Comparison of ENCODE assay signal across 17 cellular contexts in genomic region chrX:103734125-103734760, GRCh38. TPM values are rescaled to one million over a fixed set of nuclear protein-coding genes. Genes with fewer than 3 reads are reported as not detected.
DNase-seq lines count a peak whose midpoint lies in the region; ATAC-seq and TF ChIP-seq lines count a peak whose summit lies in the region.
"Had no signal": no experiment of that assay in that cellular context is flagged by ENCODE, and none has a peak within 500 bp of the region (broad histone marks: within the 10 kb centered on the region; RNA-seq: fewer than 3 reads in every experiment).

No MANE protein-coding gene starts in this region.

- H3K9me3 ChIP-seq in fibroblast of lung (ENCODE audit: control insufficient read depth, insufficient read depth, low read depth, low read length) (no peaks in the 10 kb centered on the region), gastrocnemius medialis (no peaks in the 10 kb centered on the region)
- H3K9me3 ChIP-seq: BLaER1, ovary had no signal

- no peak overlapping the region for H3K9ac ChIP-seq in fibroblast of lung (ENCODE audit: insufficient read depth, low read length)
- H3K9ac ChIP-seq: BLaER1 had no signal

- no peak overlapping the region for H2AFZ ChIP-seq in fibroblast of lung (ENCODE audit: low read length)

- H3K27me3 ChIP-seq in fibroblast of lung (ENCODE audit: control insufficient read depth, insufficient read depth, low read length), result no peaks in the 10 kb centered on the region
- peaks cover 0 to 4% (median 0%) of the 10 kb centered on the region in 3 donors for H3K27me3 ChIP-seq in gastrocnemius medialis
- H3K27me3 ChIP-seq: BLaER1, ovary had no signal

- H3K36me3 Mint-ChIP-seq in type B pancreatic cell, result no peaks in the 10 kb centered on the region
- H3K36me3 Mint-ChIP-seq: stimulated activated naive B cell treated with anti-CD40 and anti-IgM and Interleukin-4, amounts not matched to agents 10 μg/mL and 1 μg/mL and 100 μg/mL, for 72 hours had no signal

- ATAC-seq in GM19397 (IDR thresholded peaks at IDR 0.05; ENCODE audit: unreplicated experiment), result no peak
- no peak for ATAC-seq in gastrocnemius medialis
- ATAC-seq: stimulated activated naive B cell treated with anti-CD40 and anti-IgM and Interleukin-4, amounts not matched to agents 10 μg/mL and 1 μg/mL and 100 μg/mL, for 72 hours had no signal

- peaks cover 12% of the 10 kb centered on the region for H3K4me1 Mint-ChIP-seq in type B pancreatic cell (ENCODE audit: unreplicated experiment)

- H3K4me2 ChIP-seq in fibroblast of lung (ENCODE audit: extremely low read depth, insufficient read depth, low read length), result no peak overlapping the region
- H3K4me2 ChIP-seq: BLaER1 had no signal

- in situ Hi-C loops in GM13977 (cut with MboI; ENCODE audit: low pct_unique_long_range_greater_than_20kb, low sequenced_read_pairs, unreplicated experiment) (no loop called here), gastrocnemius medialis (cut with MboI; ENCODE audit: low sequenced_read_pairs in 4 of 4) (no loop called here)

- TF ChIP-seq CTCF in fibroblast of lung (conservative IDR thresholded peaks at IDR 0.05 in 1 of 2, IDR thresholded peaks at IDR 0.05 in 1 of 2; ENCODE audit: low read depth in 1 of 2, low read length in 2 of 2) (no peak), type B pancreatic cell (conservative IDR thresholded peaks at IDR 0.05) (no peak), GM13977 (IDR thresholded peaks at IDR 0.05; ENCODE audit: extremely low read depth, insufficient read depth, missing control alignments) (no peak), gastrocnemius medialis (IDR thresholded peaks at IDR 0.05 in 4 of 5, conservative IDR thresholded peaks at IDR 0.05 in 1 of 5) (no peak)

- H3K36me3 ChIP-seq in fibroblast of lung (ENCODE audit: control insufficient read depth, insufficient read depth, low read length) (no peaks in the 10 kb centered on the region), gastrocnemius medialis (no peaks in the 10 kb centered on the region)
- H3K36me3 ChIP-seq: BLaER1, ovary had no signal

- H3K4me3 Mint-ChIP-seq in type B pancreatic cell, result no peak overlapping the region
- H3K4me3 Mint-ChIP-seq: dendritic cell treated with granulocyte-macrophage colony-stimulating factor and Interleukin-4, amounts not matched to agents 40 ng/mL and 50 ng/mL, for 4 days; stimulated activated naive B cell treated with anti-CD40 and anti-IgM and Interleukin-4, amounts not matched to agents 10 μg/mL and 1 μg/mL and 100 μg/mL, for 72 hours had no signal

- DNase-seq in stimulated activated CD4-positive, alpha-beta T cell treated with anti-CD3 and anti-CD28 coated beads, Interleukin-4, amount 100 ng/mL, for 48 hours (ENCODE audit: low read depth in 2 of 2), result peak; percentile 6
- no peak for DNase-seq in stimulated activated CD4-positive, alpha-beta T cell treated with anti-CD3 and anti-CD28 coated beads, Interleukin-4, amount 100 ng/mL, for 1 hour
- DNase-seq in RPMI8226 (peak; percentile 50), fibroblast of lung (ENCODE audit: low read depth in 2 of 2) (peak; percentile 8 to 45), type B pancreatic cell (ENCODE audit: extremely low spot score, unreplicated experiment) (no peak), GM13977 (ENCODE audit: low spot score) (no peak), gastrocnemius medialis (no peak)
- DNase-seq: activated CD8-positive, alpha-beta memory T cell treated with anti-CD3 and anti-CD28 coated beads for 24 hours; amniotic stem cell; foreskin melanocyte; ovary; stimulated activated naive B cell treated with anti-CD40 and anti-IgM and Interleukin-4, amounts not matched to agents 10 μg/mL and 1 μg/mL and 100 μg/mL, for 72 hours had no signal

- intact Hi-C loops in gastrocnemius medialis (cut with DNase I; ENCODE audit: low total_unique reads), result no loop called here

- H3K9me3 Mint-ChIP-seq in type B pancreatic cell, result no peaks in the 10 kb centered on the region
- H3K9me3 Mint-ChIP-seq: dendritic cell treated with granulocyte-macrophage colony-stimulating factor and Interleukin-4, amounts not matched to agents 40 ng/mL and 50 ng/mL, for 4 days; stimulated activated naive B cell treated with anti-CD40 and anti-IgM and Interleukin-4, amounts not matched to agents 10 μg/mL and 1 μg/mL and 100 μg/mL, for 72 hours had no signal

- no peak overlapping the region for H3K27ac ChIP-seq in fibroblast of lung (ENCODE audit: insufficient read depth, low read length)
- no peak overlapping the region for H3K27ac ChIP-seq in gastrocnemius medialis
- H3K27ac ChIP-seq: BLaER1, ovary had no signal

- TF ChIP-seq POLR2A in gastrocnemius medialis (IDR thresholded peaks at IDR 0.05), result no peak

- H3K27me3 Mint-ChIP-seq in type B pancreatic cell, result peaks cover 19% of the 10 kb centered on the region
- H3K27me3 Mint-ChIP-seq: dendritic cell treated with granulocyte-macrophage colony-stimulating factor and Interleukin-4, amounts not matched to agents 40 ng/mL and 50 ng/mL, for 4 days had no signal

- H4K20me1 ChIP-seq in fibroblast of lung (ENCODE audit: control insufficient read depth, extremely low read depth, insufficient read depth, low read length), result no peaks in the 10 kb centered on the region
- H4K20me1 ChIP-seq: BLaER1 had no signal

- H3K79me2 ChIP-seq in fibroblast of lung (ENCODE audit: control insufficient read depth, insufficient read depth, low read length), result no peaks in the 10 kb centered on the region

- H3K27ac Mint-ChIP-seq in type B pancreatic cell, result no peak overlapping the region
- H3K27ac Mint-ChIP-seq: dendritic cell treated with granulocyte-macrophage colony-stimulating factor and Interleukin-4, amounts not matched to agents 40 ng/mL and 50 ng/mL, for 4 days; stimulated activated naive B cell treated with anti-CD40 and anti-IgM and Interleukin-4, amounts not matched to agents 10 μg/mL and 1 μg/mL and 100 μg/mL, for 72 hours had no signal

- H3K4me1 ChIP-seq in fibroblast of lung (ENCODE audit: control insufficient read depth, extremely low read depth, insufficient read depth, low read length) (peaks cover 8% of the 10 kb centered on the region), gastrocnemius medialis (no peaks in the 10 kb centered on the region)
- H3K4me1 ChIP-seq: BLaER1 had no signal

- no peak overlapping the region for H3K4me3 ChIP-seq in fibroblast of lung (replicated peaks in 1 of 4; ENCODE audit: control extremely low read depth in 1 of 4, insufficient read depth in 1 of 4, low read depth in 3 of 4, low read length in 4 of 4)
- no peak overlapping the region for H3K4me3 ChIP-seq in gastrocnemius medialis
- H3K4me3 ChIP-seq: BLaER1, ovary had no signal

RNA-seq across cellular contexts. Expression of gene TMEM31, which starts 23.5 kb away (rescaled TPM):
- not detected in 2 replicates for total RNA-seq in fibroblast of lung
- 0.10 TPM in 1 of 2 replicates, not detected in the other for polyA plus RNA-seq in fibroblast of lung
- not detected in 2 replicates for polyA plus RNA-seq in fibroblast of lung (2012)
- polyA minus RNA-seq in fibroblast of lung (ENCODE audit: low replicate concordance), result not detected in 2 replicates
- 0.87 TPM in 1 of 2 replicates, not detected in the other for total RNA-seq in type B pancreatic cell (ENCODE audit: low replicate concordance)
- total RNA-seq in gastrocnemius medialis, result not detected
- total RNA-seq: Daoy, HT1080 had no signal

RNA-seq across cellular contexts. Expression of gene PLP1, which starts 42.4 kb away (rescaled TPM):
- total RNA-seq in fibroblast of lung (0.17 TPM in 1 of 2 replicates, not detected in the other), type B pancreatic cell (ENCODE audit: low replicate concordance) (0.64 and 55.3 TPM in 2 replicates), gastrocnemius medialis (1 to 10 TPM in 2 of 4 donors, not detected in 2; 1.2 to 2.2 TPM)
- polyA plus RNA-seq in fibroblast of lung, result 0.12 and 0.17 TPM in 2 replicates
- 0.14 TPM in 1 of 2 replicates, not detected in the other for polyA plus RNA-seq in fibroblast of lung (2012)
- polyA minus RNA-seq in fibroblast of lung (ENCODE audit: low replicate concordance), result 0.12 TPM in 1 of 2 replicates, not detected in the other

RNA-seq across cellular contexts. Expression of gene MORF4L2, which starts 47.7 kb away (rescaled TPM):
- total RNA-seq in fibroblast of lung (287 and 353 TPM in 2 replicates), type B pancreatic cell (ENCODE audit: low replicate concordance) (419 and 666 TPM in 2 replicates), gastrocnemius medialis (100 to 1,000 TPM; 190 to 317 (median 213) TPM)
- 814 and 948 TPM in 2 replicates for polyA plus RNA-seq in fibroblast of lung
- polyA plus RNA-seq in fibroblast of lung (2012), result 416 and 521 TPM in 2 replicates
- polyA minus RNA-seq in fibroblast of lung (ENCODE audit: low replicate concordance), result 36.2 and 48.1 TPM in 2 replicates

Comparison
In these comparisons a context has a peak if more than half of its experiments do, and no peak if none do; other contexts are left out.
1. DNase-seq: peak in stimulated activated CD4-positive, alpha-beta T cell treated with anti-CD3 and anti-CD28 coated beads, Interleukin-4, amount 100 ng/mL, for 48 hours (2 of 2), RPMI8226 (single experiment) and fibroblast of lung (2 of 2); none in stimulated activated CD4-positive, alpha-beta T cell treated with anti-CD3 and anti-CD28 coated beads, Interleukin-4, amount 100 ng/mL, for 1 hour (single experiment), type B pancreatic cell (single experiment), GM13977 (single experiment) and gastrocnemius medialis (0 of 2).